In genomic region chr15:78691167-78691872, GRCh38 we compare ENCODE assay signal across 10 cellular contexts. TPM values are rescaled to one million over a fixed set of nuclear protein-coding genes. Genes with fewer than 3 reads are reported as not detected.
"Had no signal": no experiment of that assay in that cellular context is flagged by ENCODE, and none has a peak within 500 bp of the region (broad histone marks: within the 10 kb centered on the region; RNA-seq: fewer than 3 reads in every experiment).

No MANE protein-coding gene starts in this region.

- DNase-seq: activated CD4-positive, alpha-beta T cell treated with anti-CD3 and anti-CD28 coated beads, Interleukin-2, amount 10 ng/mL, durations not matched to agents 24 days and 14 days; activated gamma-delta T cell treated with Interleukin-2 at 50 U/mL for 16 hours; activated naive CD8-positive, alpha-beta T cell treated with anti-CD3 and anti-CD28 coated beads for 36 hours; activated T-cell treated with anti-CD3 and anti-CD28 coated beads, Interleukin-2, amount 50 U/mL, for 4 hours; left lung; pancreas; retina had no signal

RNA-seq across cellular contexts. Expression of gene CHRNB4, which starts 50.3 kb away (rescaled TPM):
- total RNA-seq: activated CD4-positive, alpha-beta T cell treated with anti-CD3 and anti-CD28 coated beads, Interleukin-2, amount 10 ng/mL, durations not matched to agents 24 days and 14 days; activated CD8-positive, alpha-beta memory T cell treated with anti-CD3 and anti-CD28 coated beads for 36 hours; activated naive CD8-positive, alpha-beta T cell treated with anti-CD3 and anti-CD28 coated beads for 36 hours; activated T-cell treated with anti-CD3 and anti-CD28 coated beads, Interleukin-2, amount 50 U/mL, for 4 hours; left lung; T-helper 1 cell treated with Interleukin-12 subunit alpha and Interleukin-12 subunit beta and Interleukin-4 antibody, amounts not matched to agents 30 ng/mL and 1 ng/mL, for 36 hours; tibial nerve had no signal
